21 cellular contexts compared by ENCODE assay signal in the genomic region with DNA sequence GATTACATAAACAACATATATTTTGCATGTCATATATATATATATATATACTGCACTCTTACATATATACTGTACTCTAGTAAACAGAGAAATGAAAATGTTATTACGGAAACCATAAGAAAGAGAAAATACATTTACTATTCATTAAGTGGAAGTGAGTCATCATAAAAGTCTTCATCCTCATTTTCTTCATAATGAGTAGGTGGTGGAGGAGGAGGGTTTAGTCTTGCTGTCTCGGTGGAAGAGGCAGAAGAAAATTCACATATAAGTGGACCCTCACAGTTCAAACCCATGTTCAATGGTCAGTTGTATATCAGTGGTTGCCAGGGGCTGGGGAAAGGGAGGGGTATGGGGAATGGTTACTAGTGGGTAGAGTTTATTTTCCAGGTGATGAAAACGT. TPM values are rescaled to one million over a fixed set of nuclear protein-coding genes. Genes with fewer than 3 reads are reported as not detected.
DNase-seq lines count a peak whose midpoint lies in the region; ATAC-seq and TF ChIP-seq lines count a peak whose summit lies in the region.
"Had no signal": no experiment of that assay in that cellular context is flagged by ENCODE, and none has a peak within 500 bp of the region (broad histone marks: within the 10 kb centered on the region; RNA-seq: fewer than 3 reads in every experiment).

No MANE protein-coding gene starts in this region.

- no peak overlapping the region for H3K9ac ChIP-seq in IMR-90 (ENCODE audit: low read depth, low read length)
- no peak overlapping the region for H3K9ac ChIP-seq in SU-DHL-6 (ENCODE audit: low read length)

- in situ Hi-C loops in IMR-90 (cut with MboI; ENCODE audit: low sequenced_read_pairs) (no loop called here), GM13977 (cut with MboI; ENCODE audit: low pct_unique_long_range_greater_than_20kb, low sequenced_read_pairs, unreplicated experiment) (no loop called here)

- H3K4me1 Mint-ChIP-seq in activated CD4-positive, alpha-beta T cell treated with anti-CD3 and anti-CD28 coated beads, Interleukin-2, amount 10 ng/mL, durations not matched to agents 24 days and 14 days: peaks cover 44% of the 10 kb centered on the region

- H3K79me2 ChIP-seq in SU-DHL-6 (ENCODE audit: insufficient read depth, low read length): peaks cover 1% of the 10 kb centered on the region

- H3K4me3 ChIP-seq in IMR-90 (ENCODE audit: insufficient read depth, low read depth, low read length) (no peak overlapping the region), SU-DHL-6 (ENCODE audit: insufficient read depth, low read length, poor library complexity, severe bottlenecking) (no peak overlapping the region), esophagus squamous epithelium (no peak overlapping the region)
- H3K4me3 ChIP-seq: A549 had no signal

- H3K23ac ChIP-seq in IMR-90 (ENCODE audit: low read depth, low read length): no peak overlapping the region

- no peak overlapping the region for H2BK5ac ChIP-seq in IMR-90 (ENCODE audit: low read depth, low read length, poor library complexity, severe bottlenecking)

- no peak overlapping the region for H2AFZ ChIP-seq in IMR-90 (replicated peaks; ENCODE audit: low read length, poor library complexity)
- H2AFZ ChIP-seq in SU-DHL-6 (ENCODE audit: low read depth, low read length, severe bottlenecking): no peak overlapping the region

- H4K91ac ChIP-seq in IMR-90 (ENCODE audit: insufficient read depth, low read depth, low read length): no peak overlapping the region

- no peak overlapping the region for H2BK15ac ChIP-seq in IMR-90 (ENCODE audit: low read depth, low read length)

- no peak for DNase-seq in activated CD4-positive, alpha-beta T cell treated with anti-CD3 and anti-CD28 coated beads, Interleukin-2, amount 10 ng/mL, durations not matched to agents 24 days and 14 days
- DNase-seq in activated CD4-positive, alpha-beta T cell treated with anti-CD3 and anti-CD28 coated beads for 1 hour: no peak
- DNase-seq in IMR-90 (peak; percentile 11), esophagus squamous epithelium (lab: John Stamatoyannopoulos, UW) (no peak), GM13977 (ENCODE audit: low spot score) (no peak)
- DNase-seq: DMS79; H7; Karpas-422; MM.1S; NCI-H1417 treated with DMSO at 0.1 percent for 48 hours; NCI-H2029 treated with DMSO at 0.1 percent for 48 hours; NCI-H526 treated with DMSO at 0.1 percent for 48 hours; NK-92 treated with Interleukin-12 subunit alpha and Interleukin-12 subunit beta, amount 100 ng/mL, for 24 hours; SHP77 treated with DMSO at 0.1 percent for 48 hours had no signal

- H4K8ac ChIP-seq in IMR-90 (ENCODE audit: low read depth in 2 of 2, low read length in 2 of 2): no peak overlapping the region

- no peak overlapping the region for H4K5ac ChIP-seq in IMR-90 (ENCODE audit: low read depth, low read length)

- H2AK9ac ChIP-seq in IMR-90 (replicated peaks; ENCODE audit: low read depth, low read length, poor library complexity): no peak overlapping the region

- peaks cover 3% of the 10 kb centered on the region for H3K27me3 Mint-ChIP-seq in activated CD4-positive, alpha-beta T cell treated with anti-CD3 and anti-CD28 coated beads, Interleukin-2, amount 10 ng/mL, durations not matched to agents 24 days and 14 days

- TF ChIP-seq CTCF in IMR-90 (conservative IDR thresholded peaks at IDR 0.05; ENCODE audit: low read depth, low read length): no peak
- no peak for TF ChIP-seq CTCF in SU-DHL-6 (IDR thresholded peaks at IDR 0.05; ENCODE audit: insufficient read depth, low read length, poor library complexity, severe bottlenecking)
- TF ChIP-seq CTCF in esophagus squamous epithelium (IDR thresholded peaks at IDR 0.05): no peak
- TF ChIP-seq CTCF in GM13977 (IDR thresholded peaks at IDR 0.05; ENCODE audit: extremely low read depth, insufficient read depth, missing control alignments): no peak

- no peak overlapping the region for H2AK5ac ChIP-seq in IMR-90 (ENCODE audit: low read depth, low read length)

- CTCF ChIA-PET in IMR-90 (lab: Yijun Ruan, JAX): interaction anchor here (0.6 to 0.9 kb wide), 2 partner anchors 208 to 436 kb away, joined by 3 read pairs; no protein-coding TSS in a partner anchor

- peaks cover 2% of the 10 kb centered on the region; the same call in 1 of the 2 replicates for H3K4me1 ChIP-seq in IMR-90 (ENCODE audit: control insufficient read depth, insufficient read depth, low read length)
- peaks cover 0 to 56% (median 3%) of the 10 kb centered on the region in 3 donors for H3K4me1 ChIP-seq in esophagus squamous epithelium

- H3K4ac ChIP-seq in IMR-90 (ENCODE audit: low read depth, low read length): no peak overlapping the region

- no peak overlapping the region for H2BK20ac ChIP-seq in IMR-90 (ENCODE audit: low read depth, low read length)

- intact Hi-C loops in activated CD4-positive, alpha-beta T cell treated with anti-CD3 and anti-CD28 coated beads, Interleukin-2, amount 10 ng/mL, durations not matched to agents 24 days and 14 days (cut with micrococcal nuclease): no loop called here
- intact Hi-C loops in IMR-90 (cut with micrococcal nuclease): loop anchor here (5.0 kb wide), 2 partner anchors 43 to 332 kb away; no protein-coding TSS in a partner anchor
- intact Hi-C loops in esophagus squamous epithelium (cut with DNase I): no loop called here

- no peaks in the 10 kb centered on the region for H3K36me3 ChIP-seq in IMR-90 (ENCODE audit: control insufficient read depth, insufficient read depth, low read length)
- no peaks in the 10 kb centered on the region for H3K36me3 ChIP-seq in SU-DHL-6 (ENCODE audit: low read length)
- no peaks in the 10 kb centered on the region for H3K36me3 ChIP-seq in esophagus squamous epithelium

- H4K20me1 ChIP-seq in IMR-90 (ENCODE audit: insufficient read depth, low read length) (no peaks in the 10 kb centered on the region; the same call in 1 of the 2 replicates), SU-DHL-6 (ENCODE audit: low read depth, low read length) (no peaks in the 10 kb centered on the region)

- no peak for TF ChIP-seq RAD21 in IMR-90 (IDR thresholded peaks at IDR 0.05; ENCODE audit: low read length)

- POLR2A ChIA-PET in IMR-90 (lab: Charles Lee; ENCODE audit: unreplicated experiment): no interaction called here

- no TSS peak for BruUV-seq in IMR-90 (replicated peaks; lab: Mats Ljungman, UMichigan)

- H3K27me3 ChIP-seq in IMR-90 (ENCODE audit: control insufficient read depth, insufficient read depth, low read length) (no peaks in the 10 kb centered on the region; the same call in 1 of the 2 replicates), SU-DHL-6 (ENCODE audit: low read length) (no peaks in the 10 kb centered on the region), esophagus squamous epithelium (no peaks in the 10 kb centered on the region)

- H3K27ac ChIP-seq in IMR-90 (ENCODE audit: insufficient read depth, low read length): no peak overlapping the region
- peak overlapping the region; percentile 25; the same call in 1 of the 2 replicates for H3K27ac ChIP-seq in SU-DHL-6 (ENCODE audit: low read depth, low read length)
- H3K27ac ChIP-seq in esophagus squamous epithelium: peak overlapping the region in 3 of 4 donors; percentile 72 to 83 (median 75)
- H3K27ac ChIP-seq: A549 had no signal

- TF ChIP-seq POLR2A in IMR-90 (IDR thresholded peaks at IDR 0.05; ENCODE audit: low read depth, low read length): no peak
- no peak for TF ChIP-seq POLR2A in esophagus squamous epithelium (IDR thresholded peaks at IDR 0.05)

- H3K9me3 ChIP-seq in IMR-90 (ENCODE audit: control insufficient read depth, insufficient read depth, low read length) (no peaks in the 10 kb centered on the region), SU-DHL-6 (ENCODE audit: insufficient read depth, low read length) (no peaks in the 10 kb centered on the region), esophagus squamous epithelium (no peaks in the 10 kb centered on the region)
- H3K9me3 ChIP-seq: A549 had no signal

- H3K4me2 ChIP-seq in IMR-90 (ENCODE audit: low read depth, low read length) (no peak overlapping the region), SU-DHL-6 (ENCODE audit: low read depth, low read length, poor library complexity, severe bottlenecking) (no peak overlapping the region)
- H3K4me2 ChIP-seq: A549 had no signal

- peaks cover 3% of the 10 kb centered on the region for H3K36me3 Mint-ChIP-seq in activated CD4-positive, alpha-beta T cell treated with anti-CD3 and anti-CD28 coated beads, Interleukin-2, amount 10 ng/mL, durations not matched to agents 24 days and 14 days (ENCODE audit: low read depth)

- H3K79me1 ChIP-seq in IMR-90 (ENCODE audit: low read depth in 1 of 2, low read length in 2 of 2): no peaks in the 10 kb centered on the region

- H3K27ac Mint-ChIP-seq in activated CD4-positive, alpha-beta T cell treated with anti-CD3 and anti-CD28 coated beads, Interleukin-2, amount 10 ng/mL, durations not matched to agents 24 days and 14 days: peak overlapping the region; percentile 41

- no peak overlapping the region for H3K18ac ChIP-seq in IMR-90 (ENCODE audit: low read depth, low read length)

- H3K9me3 Mint-ChIP-seq in activated CD4-positive, alpha-beta T cell treated with anti-CD3 and anti-CD28 coated beads, Interleukin-2, amount 10 ng/mL, durations not matched to agents 24 days and 14 days: peaks cover 11% of the 10 kb centered on the region

- dilution Hi-C loops in IMR-90 (cut with HindIII; ENCODE audit: low sequenced_read_pairs, unreplicated experiment): no loop called here

- H3K9me1 ChIP-seq in IMR-90 (ENCODE audit: insufficient read depth, low read length): 0 out of 2 replicates have a peak, but pooled peaks cover 3% of the 10 kb centered on the region

- H3K56ac ChIP-seq in IMR-90 (ENCODE audit: extremely low read depth, insufficient read depth, low read length): no peak overlapping the region

- H3K9me2 ChIP-seq in SU-DHL-6 (replicated peaks; ENCODE audit: insufficient read depth, low read length): no peaks in the 10 kb centered on the region

- WGBS in IMR-90 (ENCODE audit: extremely low coverage in 2 of 2, insufficient read length in 1 of 2), 2 experiments: 91% methylated on average over 1 of the region's 3 CpGs; no CpG with 5 or more reads in 1 of the 2 experiments
- WGBS in esophagus squamous epithelium, 2 donors: 24 to 28% methylated on average over 3 of the region's 3 CpGs

- H2BK120ac ChIP-seq in IMR-90 (ENCODE audit: low read depth, low read length): no peak overlapping the region

- peaks cover 38% of the 10 kb centered on the region for H3F3A ChIP-seq in SU-DHL-6 (ENCODE audit: insufficient read depth)

- ATAC-seq in IMR-90 (ENCODE audit: low read depth): no peak
- no peak for ATAC-seq in HG03025 (IDR thresholded peaks at IDR 0.05; ENCODE audit: low FRiP score, unreplicated experiment)
- ATAC-seq: A549, HepG2, Panc1 had no signal

- peak overlapping the region; percentile 15 for H3K4me3 Mint-ChIP-seq in activated CD4-positive, alpha-beta T cell treated with anti-CD3 and anti-CD28 coated beads, Interleukin-2, amount 10 ng/mL, durations not matched to agents 24 days and 14 days

- no peak overlapping the region for H3K14ac ChIP-seq in IMR-90 (replicated peaks; ENCODE audit: low read depth, low read length)

RNA-seq across cellular contexts. Expression of gene IFNLR1, which starts 8.1 kb away (rescaled TPM):
- 5.3 and 5.6 TPM in 2 replicates for total RNA-seq in activated CD4-positive, alpha-beta T cell treated with anti-CD3 and anti-CD28 coated beads, Interleukin-2, amount 10 ng/mL, durations not matched to agents 24 days and 14 days
- total RNA-seq in IMR-90 (2012; rRNA removed) (not detected in 2 replicates), esophagus squamous epithelium (1 to 10 TPM; 2.5 to 4.6 (median 3.5) TPM)
- polyA plus RNA-seq in IMR-90 (2012; rRNA removed): not detected in 2 replicates
- not detected in 2 replicates for polyA plus RNA-seq in IMR-90 (2012; cell fraction: cytosol; rRNA removed)
- polyA plus RNA-seq in IMR-90 (2012; cell fraction: nucleus; rRNA removed; ENCODE audit: low replicate concordance): not detected in 2 replicates
- polyA plus RNA-seq: CD14-positive monocyte had no signal

RNA-seq across cellular contexts. Expression of gene IL22RA1, which starts 52.2 kb away (rescaled TPM):
- total RNA-seq in activated CD4-positive, alpha-beta T cell treated with anti-CD3 and anti-CD28 coated beads, Interleukin-2, amount 10 ng/mL, durations not matched to agents 24 days and 14 days: not detected in 2 replicates
- not detected in 2 replicates for total RNA-seq in IMR-90 (2012; rRNA removed)
- polyA plus RNA-seq in IMR-90 (2012; rRNA removed): not detected in 2 replicates
- polyA plus RNA-seq in IMR-90 (2012; cell fraction: cytosol; rRNA removed): 0.02 TPM in 1 of 2 replicates, not detected in the other
- polyA plus RNA-seq in IMR-90 (2012; cell fraction: nucleus; rRNA removed; ENCODE audit: low replicate concordance): not detected in 2 replicates
- 10 to 100 TPM in 2 of 4 donors, 1 to 10 TPM in 2; 3.6 to 16.0 (median 10.5) TPM for total RNA-seq in esophagus squamous epithelium
- total RNA-seq: G401 had no signal
- polyA plus RNA-seq: CD14-positive monocyte had no signal
